ENCODE assay signal across 33 cellular contexts in genomic region chr7:112877671-112878460, GRCh38.
DNase-seq lines count a peak whose midpoint lies in the region; ATAC-seq and TF ChIP-seq lines count a peak whose summit lies in the region.
"Had no signal": no experiment of that assay in that cellular context is flagged by ENCODE, and none has a peak within 500 bp of the region (broad histone marks: within the 10 kb centered on the region; RNA-seq: fewer than 3 reads in every experiment).

No MANE protein-coding gene starts in this region.

- H3K4me1 Mint-ChIP-seq in mesothelial cell of epicardium: peaks cover 10% of the 10 kb centered on the region
- H3K4me1 Mint-ChIP-seq in activated CD4-positive, alpha-beta T cell treated with anti-CD3 and anti-CD28 coated beads for 36 hours: peaks cover 10% of the 10 kb centered on the region
- H3K4me1 Mint-ChIP-seq: activated CD4-positive, alpha-beta T cell treated with anti-CD3 and anti-CD28 coated beads, Interleukin-2, amount 10 ng/mL, durations not matched to agents 7 days and 5 days; neural progenitor cell; WTC11 had no signal

- no peaks in the 10 kb centered on the region for H3K27me3 ChIP-seq in A673 (replicated peaks; ENCODE audit: insufficient read depth, low read depth, low read length, poor library complexity)
- H3K27me3 ChIP-seq: adrenal gland, BE2C, neural progenitor cell had no signal

- intact Hi-C loops in A673 (cut with micrococcal nuclease; ENCODE audit: unreplicated experiment): no loop called here
- intact Hi-C loops in activated CD4-positive, alpha-beta T cell treated with anti-CD3 and anti-CD28 coated beads for 36 hours (cut with DNase I, micrococcal nuclease): loop anchor here in 1 of 2 experiments (10.0 kb wide), 1 partner anchor 547 kb away; no protein-coding TSS in a partner anchor

- POLR2A ChIA-PET in A673 (lab: Charles Lee; ENCODE audit: low non-redundant PET): no interaction called here
- POLR2A ChIA-PET in activated CD4-positive, alpha-beta T cell treated with anti-CD3 and anti-CD28 coated beads for 36 hours (lab: Charles Lee): no interaction called here

- ATAC-seq in left lobe of liver: no peak
- no peak for ATAC-seq in GM19395 (IDR thresholded peaks at IDR 0.05; ENCODE audit: unreplicated experiment)
- ATAC-seq in activated CD4-positive, alpha-beta T cell treated with anti-CD3 and anti-CD28 coated beads for 36 hours: no peak
- ATAC-seq: A549, HCT116, T-cell, WTC11 had no signal

- H3K4me3 ChIP-seq in A673 (ENCODE audit: low read depth, low read length, poor library complexity, severe bottlenecking): no peak overlapping the region
- H3K4me3 ChIP-seq: A549, adrenal gland, GM12878, neural progenitor cell, skin epidermis had no signal

- H3K4me1 ChIP-seq in A673 (ENCODE audit: insufficient read depth, low read length, poor library complexity, severe bottlenecking): no peaks in the 10 kb centered on the region
- H3K4me1 ChIP-seq: A549, BE2C, neural progenitor cell had no signal

- BruUV-seq in A673 (replicated peaks; lab: Mats Ljungman, UMichigan): no TSS peak

- peaks cover 18% of the 10 kb centered on the region for H3K36me3 Mint-ChIP-seq in mesothelial cell of epicardium
- peaks cover 9% of the 10 kb centered on the region for H3K36me3 Mint-ChIP-seq in activated CD4-positive, alpha-beta T cell treated with anti-CD3 and anti-CD28 coated beads for 36 hours (ENCODE audit: low read depth)
- H3K36me3 Mint-ChIP-seq: immature natural killer cell, WTC11 had no signal

- no peaks in the 10 kb centered on the region for H3K36me3 ChIP-seq in A673 (ENCODE audit: insufficient read depth, low read length, poor library complexity, severe bottlenecking)
- H3K36me3 ChIP-seq: adrenal gland, BE2C, neural progenitor cell had no signal

- no peak overlapping the region for H3K27ac ChIP-seq in A673 (ENCODE audit: low read depth, low read length, poor library complexity, severe bottlenecking)
- H3K27ac ChIP-seq: A549, adrenal gland, neural progenitor cell, parathyroid adenoma had no signal

- no peaks in the 10 kb centered on the region for H3K27me3 Mint-ChIP-seq in mesothelial cell of epicardium (ENCODE audit: low read depth)
- H3K27me3 Mint-ChIP-seq in activated CD4-positive, alpha-beta T cell treated with anti-CD3 and anti-CD28 coated beads for 36 hours: no peaks in the 10 kb centered on the region
- H3K27me3 Mint-ChIP-seq: activated CD4-positive, alpha-beta T cell treated with anti-CD3 and anti-CD28 coated beads, Interleukin-2, amount 10 ng/mL, durations not matched to agents 7 days and 5 days; CD8-positive, alpha-beta memory T cell; memory B cell; T-cell had no signal

- DNase-seq in A673 (ENCODE audit: low spot score) (peak; percentile 42), GM04503 (ENCODE audit: low read depth) (peak; percentile 5), dermis blood vessel endothelial cell (peak; percentile 67), mesothelial cell of epicardium (ENCODE audit: low spot score in 2 of 2, unreplicated experiment in 2 of 2) (no peak), left lobe of liver (ENCODE audit: low spot score) (no peak), SW 1271 (lab: John Stamatoyannopoulos, UW) (no peak)
- no peak for DNase-seq in activated CD4-positive, alpha-beta T cell treated with anti-CD3 and anti-CD28 coated beads for 36 hours
- DNase-seq: activated CD4-positive, alpha-beta T cell treated with anti-CD3 and anti-CD28 coated beads, Interleukin-2, amount 10 ng/mL, durations not matched to agents 7 days and 5 days; activated gamma-delta T cell treated with Interleukin-2 at 50 U/mL for 16 hours; activated T-cell treated with anti-CD3 and anti-CD28 coated beads, Interleukin-2, amount 50 U/mL, for 1 hour; adrenal gland; BE2C; CD8-positive, alpha-beta memory T cell; cerebellar nuclear complex; DMS 273 treated with DMSO at 0.1 percent for 48 hours; immature natural killer cell; NCI-H1436 treated with DMSO at 0.1 percent for 48 hours; NCI-H2081 treated with DMSO at 0.1 percent for 48 hours; NCI-H2227 treated with DMSO at 0.1 percent for 48 hours; NCI-H69; retina; stimulated activated naive CD4-positive, alpha-beta T cell treated with Interleukin-2 at 50 U/mL for 16 hours; T-cell had no signal

- H3K4me3 Mint-ChIP-seq in mesothelial cell of epicardium: no peak overlapping the region
- H3K4me3 Mint-ChIP-seq in activated CD4-positive, alpha-beta T cell treated with anti-CD3 and anti-CD28 coated beads for 36 hours: no peak overlapping the region
- H3K4me3 Mint-ChIP-seq: activated CD4-positive, alpha-beta T cell treated with anti-CD3 and anti-CD28 coated beads, Interleukin-2, amount 10 ng/mL, durations not matched to agents 7 days and 5 days; brain; CD8-positive, alpha-beta memory T cell; immature natural killer cell; memory B cell; neural progenitor cell; T-cell; WTC11 had no signal

- CTCF ChIA-PET in A673 (lab: Charles Lee): no interaction called here
- CTCF ChIA-PET in activated CD4-positive, alpha-beta T cell treated with anti-CD3 and anti-CD28 coated beads for 36 hours (lab: Charles Lee): interaction anchor here (1.2 to 1.6 kb wide), 2 partner anchors 18 to 328 kb away, joined by 3 read pairs; no protein-coding TSS in a partner anchor

- peak overlapping the region; percentile 23 for H3K27ac Mint-ChIP-seq in mesothelial cell of epicardium
- H3K27ac Mint-ChIP-seq in activated CD4-positive, alpha-beta T cell treated with anti-CD3 and anti-CD28 coated beads for 36 hours: no peak overlapping the region
- H3K27ac Mint-ChIP-seq: activated CD4-positive, alpha-beta T cell treated with anti-CD3 and anti-CD28 coated beads, Interleukin-2, amount 10 ng/mL, durations not matched to agents 7 days and 5 days; memory B cell; neural progenitor cell; T-cell; WTC11 had no signal

- H3K9me3 Mint-ChIP-seq in mesothelial cell of epicardium: peaks cover 11% of the 10 kb centered on the region
- H3K9me3 Mint-ChIP-seq in activated CD4-positive, alpha-beta T cell treated with anti-CD3 and anti-CD28 coated beads for 36 hours (ENCODE audit: low read depth): no peaks in the 10 kb centered on the region
- H3K9me3 Mint-ChIP-seq: activated CD4-positive, alpha-beta T cell treated with anti-CD3 and anti-CD28 coated beads, Interleukin-2, amount 10 ng/mL, durations not matched to agents 7 days and 5 days; CD8-positive, alpha-beta memory T cell; immature natural killer cell; memory B cell; T-cell; WTC11 had no signal

- TF ChIP-seq CTCF in A673 (conservative IDR thresholded peaks at IDR 0.05; ENCODE audit: low read depth, low read length) (no peak), mesothelial cell of epicardium (IDR thresholded peaks at IDR 0.05; ENCODE audit: unreplicated experiment) (no peak)

- no peaks in the 10 kb centered on the region for H3K9me3 ChIP-seq in A673 (ENCODE audit: low read depth, low read length, poor library complexity, severe bottlenecking)
- H3K9me3 ChIP-seq: A549, adrenal gland, BE2C had no signal

Comparison
In these comparisons a context has a peak if more than half of its experiments do, and no peak if none do; other contexts are left out.
1. DNase-seq: peak in A673 (single experiment), GM04503 (single experiment) and dermis blood vessel endothelial cell (single experiment); none in mesothelial cell of epicardium (0 of 2), left lobe of liver (single experiment), SW 1271 (0 of 2) and activated CD4-positive, alpha-beta T cell treated with anti-CD3 and anti-CD28 coated beads for 36 hours (single experiment).